Comparison of ENCODE assay signal across 2 cellular contexts in genomic region chr1:7285856-7286454, GRCh38.
TF ChIP-seq lines count a peak whose summit lies in the region.

No MANE protein-coding gene starts in this region.

TF ChIP-seq in IMR-90, 13 proteins besides CTCF, POLR2A, EP300 and RAD21:
- TF ChIP-seq RCOR1 (IDR thresholded peaks at IDR 0.05; ENCODE audit: insufficient replicate concordance, low read length) (no peak), CHD1 (IDR thresholded peaks at IDR 0.05; ENCODE audit: low read depth, low read length) (no peak), CEBPB (IDR thresholded peaks at IDR 0.05; ENCODE audit: low read depth, low read length) (no peak), RFX5 (IDR thresholded peaks at IDR 0.05; ENCODE audit: low read depth, low read length) (no peak), NFE2L2 (IDR thresholded peaks at IDR 0.05; ENCODE audit: low read depth, low read length) (no peak), FOS (IDR thresholded peaks at IDR 0.05; ENCODE audit: low read depth, low read length) (no peak), USF2 (IDR thresholded peaks at IDR 0.05; ENCODE audit: low read depth, low read length) (no peak), SMC3 (IDR thresholded peaks at IDR 0.05; ENCODE audit: low read depth, low read length) (no peak), MAFK (IDR thresholded peaks at IDR 0.05; ENCODE audit: low read depth, low read length) (no peak), BHLHE40 (IDR thresholded peaks at IDR 0.05; ENCODE audit: low read depth, low read length) (no peak), MAZ (IDR thresholded peaks at IDR 0.05; ENCODE audit: borderline replicate concordance, low read depth, low read length) (no peak), MXI1 (IDR thresholded peaks at IDR 0.05; ENCODE audit: borderline replicate concordance, low read depth, low read length) (no peak)
- TF ChIP-seq, protein P1, sequence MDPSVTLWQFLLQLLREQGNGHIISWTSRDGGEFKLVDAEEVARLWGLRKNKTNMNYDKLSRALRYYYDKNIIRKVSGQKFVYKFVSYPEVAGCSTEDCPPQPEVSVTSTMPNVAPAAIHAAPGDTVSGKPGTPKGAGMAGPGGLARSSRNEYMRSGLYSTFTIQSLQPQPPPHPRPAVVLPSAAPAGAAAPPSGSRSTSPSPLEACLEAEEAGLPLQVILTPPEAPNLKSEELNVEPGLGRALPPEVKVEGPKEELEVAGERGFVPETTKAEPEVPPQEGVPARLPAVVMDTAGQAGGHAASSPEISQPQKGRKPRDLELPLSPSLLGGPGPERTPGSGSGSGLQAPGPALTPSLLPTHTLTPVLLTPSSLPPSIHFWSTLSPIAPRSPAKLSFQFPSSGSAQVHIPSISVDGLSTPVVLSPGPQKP (IDR thresholded peaks at IDR 0.05; ENCODE audit: borderline replicate concordance, low read depth, low read length) = no peak

TF ChIP-seq in SK-N-SH treated with all-trans-retinoic acid at 6 μM for 48 hours, 23 proteins besides CTCF, POLR2A, EP300 and RAD21:
- TF ChIP-seq RARB (CRISPR knock-in tag; IDR thresholded peaks at IDR 0.05) (no peak), ESRRG (CRISPR knock-in tag; IDR thresholded peaks at IDR 0.05) (no peak), CSRNP3 (CRISPR knock-in tag; IDR thresholded peaks at IDR 0.05) (no peak), OSR1 (CRISPR knock-in tag; IDR thresholded peaks at IDR 0.05) (no peak), ZNF70 (CRISPR knock-in tag; IDR thresholded peaks at IDR 0.05) (no peak), ISL1 (CRISPR knock-in tag; IDR thresholded peaks at IDR 0.05) (no peak), ZFP30 (CRISPR knock-in tag; IDR thresholded peaks at IDR 0.05) (no peak), CREB5 (CRISPR knock-in tag; IDR thresholded peaks at IDR 0.05; ENCODE audit: low read depth) (no peak), ZFP3 (CRISPR knock-in tag; IDR thresholded peaks at IDR 0.05) (no peak), TCF4 (CRISPR knock-in tag; IDR thresholded peaks at IDR 0.05; ENCODE audit: borderline replicate concordance) (no peak), ZC3H10 (CRISPR knock-in tag; IDR thresholded peaks at IDR 0.05) (no peak), SNAI2 (CRISPR knock-in tag; IDR thresholded peaks at IDR 0.05) (no peak)
- TF ChIP-seq, protein P2, sequence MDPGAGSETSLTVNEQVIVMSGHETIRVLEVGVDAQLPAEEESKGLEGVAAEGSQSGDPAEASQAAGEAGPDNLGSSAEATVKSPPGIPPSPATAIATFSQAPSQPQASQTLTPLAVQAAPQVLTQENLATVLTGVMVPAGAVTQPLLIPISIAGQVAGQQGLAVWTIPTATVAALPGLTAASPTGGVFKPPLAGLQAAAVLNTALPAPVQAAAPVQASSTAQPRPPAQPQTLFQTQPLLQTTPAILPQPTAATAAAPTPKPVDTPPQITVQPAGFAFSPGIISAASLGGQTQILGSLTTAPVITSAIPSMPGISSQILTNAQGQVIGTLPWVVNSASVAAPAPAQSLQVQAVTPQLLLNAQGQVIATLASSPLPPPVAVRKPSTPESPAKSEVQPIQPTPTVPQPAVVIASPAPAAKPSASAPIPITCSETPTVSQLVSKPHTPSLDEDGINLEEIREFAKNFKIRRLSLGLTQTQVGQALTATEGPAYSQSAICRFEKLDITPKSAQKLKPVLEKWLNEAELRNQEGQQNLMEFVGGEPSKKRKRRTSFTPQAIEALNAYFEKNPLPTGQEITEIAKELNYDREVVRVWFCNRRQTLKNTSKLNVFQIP (CRISPR knock-in tag; IDR thresholded peaks at IDR 0.05; ENCODE audit: borderline replicate concordance, low read depth) = no peak
